Comparison of ENCODE assay signal across 12 cellular contexts in genomic region chr17:83056583-83057396, GRCh38. TPM values are rescaled to one million over a fixed set of nuclear protein-coding genes. Genes with fewer than 3 reads are reported as not detected.
DNase-seq lines count a peak whose midpoint lies in the region; ATAC-seq and TF ChIP-seq lines count a peak whose summit lies in the region.
"Had no signal": no experiment of that assay in that cellular context is flagged by ENCODE, and none has a peak within 500 bp of the region (broad histone marks: within the 10 kb centered on the region; RNA-seq: fewer than 3 reads in every experiment).

No MANE protein-coding gene starts in this region.

- no peak for TF ChIP-seq POLR2A in ovary (IDR thresholded peaks at IDR 0.05)

- ATAC-seq in GM19397 (IDR thresholded peaks at IDR 0.05; ENCODE audit: unreplicated experiment) (no peak), HG02981 (IDR thresholded peaks at IDR 0.05; ENCODE audit: unreplicated experiment) (no peak)
- ATAC-seq: activated CD4-positive, CD25-positive, alpha-beta regulatory T cell treated with anti-CD3 and anti-CD28 coated beads, Interleukin-2, amount 50 U/mL, for 24 hours; activated naive CD4-positive, alpha-beta T cell treated with anti-CD3 and anti-CD28 coated beads, Interleukin-2, amount 50 U/mL, for 72 hours had no signal

- no peak overlapping the region for H3K27ac Mint-ChIP-seq in endodermal cell
- H3K27ac Mint-ChIP-seq: activated naive CD4-positive, alpha-beta T cell treated with anti-CD3 and anti-CD28 coated beads, Interleukin-2, amount 50 U/mL, for 72 hours had no signal

- 90 to 96% methylated on average over 22 to 30 of the region's 30 CpGs for WGBS in endodermal cell (ENCODE audit: insufficient coverage in 1 of 2, insufficient read length in 1 of 2), 2 experiments
- 72 to 81% (median 73%) methylated on average over 30 of the region's 30 CpGs for WGBS in ovary, 3 donors

- no peaks in the 10 kb centered on the region for H3K27me3 ChIP-seq in endodermal cell (ENCODE audit: control insufficient read depth, insufficient read depth, low read length, poor library complexity, severe bottlenecking)
- no peaks in the 10 kb centered on the region for H3K27me3 ChIP-seq in ovary

- no peaks in the 10 kb centered on the region for H3K4me1 ChIP-seq in endodermal cell (ENCODE audit: control insufficient read depth, insufficient read depth, low read length)
- H3K4me1 ChIP-seq in ovary (ENCODE audit: insufficient read depth): peaks cover 4% of the 10 kb centered on the region

- intact Hi-C loops in ovary (cut with DNase I): no loop called here

- TF ChIP-seq CTCF in endodermal cell (conservative IDR thresholded peaks at IDR 0.05): no peak
- TF ChIP-seq CTCF in ovary (IDR thresholded peaks at IDR 0.05): no peak

- H3K9ac ChIP-seq in endodermal cell (ENCODE audit: extremely low read depth, low read length, poor library complexity, severe bottlenecking): no peak overlapping the region

- no peaks in the 10 kb centered on the region for H3K4me1 Mint-ChIP-seq in endodermal cell

- H3K36me3 ChIP-seq in endodermal cell (ENCODE audit: control insufficient read depth, insufficient read depth, low read length): no peaks in the 10 kb centered on the region
- no peaks in the 10 kb centered on the region for H3K36me3 ChIP-seq in ovary

- H3K36me3 Mint-ChIP-seq in endodermal cell (ENCODE audit: low read depth): no peaks in the 10 kb centered on the region
- H3K36me3 Mint-ChIP-seq: activated naive CD4-positive, alpha-beta T cell treated with anti-CD3 and anti-CD28 coated beads, Interleukin-2, amount 50 U/mL, for 72 hours had no signal

- no peaks in the 10 kb centered on the region for H3K27me3 Mint-ChIP-seq in endodermal cell (ENCODE audit: insufficient read depth)

- H3K4me3 ChIP-seq in endodermal cell (ENCODE audit: low read length): no peak overlapping the region
- H3K4me3 ChIP-seq in ovary: no peak overlapping the region

- DNase-seq in AG20443 (ENCODE audit: low spot score) (peak; percentile 75), HT1080 (ENCODE audit: low read depth) (peak; percentile 34), endodermal cell (peak; percentile 40), ovary (peak in 4 of 5 donors; percentile 9 to 35 (median 16)), T-helper 2 cell (no peak)
- DNase-seq in central memory CD4-positive, alpha-beta T cell: no peak
- DNase-seq: COR-L47, NCI-H510A treated with DMSO at 0.1 percent for 48 hours had no signal

- TF ChIP-seq EP300 in ovary (IDR thresholded peaks at IDR 0.05): no peak

- no peak overlapping the region for H3K4me3 Mint-ChIP-seq in endodermal cell

- H3K27ac ChIP-seq in endodermal cell (ENCODE audit: low read depth, low read length) (no peak overlapping the region), ovary (no peak overlapping the region)

- H3K9me3 Mint-ChIP-seq in endodermal cell: no peaks in the 10 kb centered on the region
- H3K9me3 Mint-ChIP-seq: activated naive CD4-positive, alpha-beta T cell treated with anti-CD3 and anti-CD28 coated beads, Interleukin-2, amount 50 U/mL, for 72 hours had no signal

- no peaks in the 10 kb centered on the region for H3K9me3 ChIP-seq in endodermal cell (ENCODE audit: control insufficient read depth, low read length)
- H3K9me3 ChIP-seq in ovary: no peaks in the 10 kb centered on the region

RNA-seq across cellular contexts. Expression of gene METRNL, which starts 22.6 kb away (rescaled TPM):
- total RNA-seq in HT1080 (2014; rRNA removed; shearing (Covaris generic)): 43.6 and 53.3 TPM in 2 replicates
- polyA plus RNA-seq in HT1080 (2015; cell fraction: cytosol; rRNA removed): 54.6 and 67.2 TPM in 2 replicates
- 31.9 and 34.8 TPM in 2 replicates for polyA plus RNA-seq in HT1080 (2015; cell fraction: nucleus; rRNA removed)
- total RNA-seq in endodermal cell: 10 to 100 TPM in 1 of 2 donors, 1 to 10 TPM in 1; 7.3 to 10.3 TPM
- 17.8 TPM for polyA plus RNA-seq in endodermal cell (2013, experiment 1 of 2)
- 16.6 TPM for polyA plus RNA-seq in endodermal cell (2013, experiment 2 of 2)
- total RNA-seq in ovary: 10 to 100 TPM; 12.9 to 84.3 (median 29.7) TPM
- polyA plus RNA-seq in ovary: 10 to 100 TPM in 1 of 2 donors, 1 to 10 TPM in 1; 4.3 to 29.4 TPM

Comparison
In these comparisons a context has a peak if more than half of its experiments do, and no peak if none do; other contexts are left out.
1. DNase-seq: peak in AG20443 (single experiment), HT1080 (single experiment), endodermal cell (single experiment) and ovary (4 of 5); none in central memory CD4-positive, alpha-beta T cell (single experiment) and T-helper 2 cell (0 of 5).